ENCODE assay signal across 10 cellular contexts in the genomic region with DNA sequence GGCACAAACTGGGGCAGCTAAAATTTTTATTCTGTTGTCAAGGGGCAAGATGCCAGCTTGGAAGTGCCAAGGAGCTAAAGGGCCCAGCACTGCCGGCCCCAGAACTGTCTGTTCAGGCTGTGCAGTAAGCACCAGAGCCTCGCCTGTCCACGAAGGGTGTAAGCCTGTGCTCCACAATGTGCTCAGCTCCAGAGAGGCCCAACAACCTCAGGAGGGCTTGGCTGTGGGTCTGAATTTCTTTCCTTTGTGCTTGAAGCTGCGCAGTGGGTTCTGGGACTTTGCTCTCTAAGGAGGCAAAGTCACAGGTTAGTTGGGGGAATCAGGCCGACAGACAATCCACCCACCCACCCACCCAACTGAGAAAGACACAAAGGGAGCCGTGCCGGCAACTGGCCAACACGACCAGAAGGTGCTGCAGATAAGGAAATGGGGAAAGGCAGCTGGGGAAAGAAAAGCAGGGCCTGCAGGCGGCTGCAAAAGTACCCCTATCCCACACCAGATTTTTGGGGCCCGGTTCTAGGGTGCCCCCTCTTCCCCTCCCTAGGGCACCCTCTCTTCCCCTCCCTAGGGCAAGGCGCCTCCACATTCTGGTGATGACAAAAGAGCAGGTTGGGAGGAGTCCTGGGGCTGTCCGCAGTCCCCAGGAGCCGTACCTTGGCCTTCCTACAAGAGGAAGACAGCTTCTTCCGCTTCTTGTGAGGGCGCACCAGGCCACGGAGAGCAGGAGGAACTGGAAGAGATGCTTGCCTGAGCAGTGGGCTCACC. TPM values are rescaled to one million over a fixed set of nuclear protein-coding genes. Genes with fewer than 3 reads are reported as not detected.
DNase-seq lines count a peak whose midpoint lies in the region; ATAC-seq, FAIRE-seq and TF ChIP-seq lines count a peak whose summit lies in the region.
"Had no signal": no experiment of that assay in that cellular context is flagged by ENCODE, and none has a peak within 500 bp of the region (broad histone marks: within the 10 kb centered on the region; RNA-seq: fewer than 3 reads in every experiment).

No MANE protein-coding gene starts in this region.

- H3K4me3 ChIP-seq in HEK293 (ENCODE audit: low read depth, low read length), result no peak overlapping the region
- H3K4me3 ChIP-seq in naive thymus-derived CD4-positive, alpha-beta T cell (ENCODE audit: low read length), result no peak overlapping the region

- H3K27ac Mint-ChIP-seq in activated B cell treated with CpG ODN at 0.5 μM for 24 hours, result peak overlapping the region; percentile 50
- peak overlapping the region in 8 of 9 donors; percentile 22 to 83 (median 45) for H3K27ac Mint-ChIP-seq in naive thymus-derived CD4-positive, alpha-beta T cell

- H3K9me3 Mint-ChIP-seq in activated B cell treated with CpG ODN at 0.5 μM for 24 hours, result no peaks in the 10 kb centered on the region
- H3K9me3 Mint-ChIP-seq in naive thymus-derived CD4-positive, alpha-beta T cell, result no peaks in the 10 kb centered on the region

- TF ChIP-seq POLR2A in H54 (IDR thresholded peaks at IDR 0.05; ENCODE audit: low read depth, low read length), result no peak

- ATAC-seq in GM18517 (IDR thresholded peaks at IDR 0.05; ENCODE audit: unreplicated experiment) (peak; percentile 39), activated B cell treated with CpG ODN at 0.5 μM for 24 hours (ENCODE audit: low read depth) (peak; percentile 35)
- peak; percentile 27 for ATAC-seq in naive thymus-derived CD4-positive, alpha-beta T cell

- peaks cover 13 to 74% of the 10 kb centered on the region in 2 experiments for H3K36me3 ChIP-seq in HEK293 (ENCODE audit: control insufficient read depth in 2 of 2, insufficient read depth in 1 of 2, low read length in 2 of 2)
- H3K36me3 ChIP-seq in naive thymus-derived CD4-positive, alpha-beta T cell (ENCODE audit: control insufficient read depth in 2 of 3, insufficient read depth in 3 of 3, low read length in 3 of 3), result peaks cover 14 to 72% (median 38%) of the 10 kb centered on the region in 3 experiments

- TF ChIP-seq CTCF in HEK293 (tag by site-specific recombination; IDR thresholded peaks at IDR 0.05) (no peak), activated B cell treated with CpG ODN at 0.5 μM for 24 hours (IDR thresholded peaks at IDR 0.05) (no peak)

- intact Hi-C loops in activated B cell treated with CpG ODN at 0.5 μM for 24 hours (cut with micrococcal nuclease), result loop anchor here (1.0 to 2.0 kb wide), 4 partner anchors 75 to 485 kb away; a partner anchor contains a TSS
- intact Hi-C loops in naive thymus-derived CD4-positive, alpha-beta T cell (cut with micrococcal nuclease), result loop anchor here (1.0 to 2.0 kb wide), 5 partner anchors 75 to 325 kb away; a partner anchor contains a TSS

- no peaks in the 10 kb centered on the region; the same call in 1 of the 2 replicates for H3K4me1 ChIP-seq in HEK293 (ENCODE audit: control insufficient read depth, insufficient read depth, low read length)
- H3K4me1 ChIP-seq in naive thymus-derived CD4-positive, alpha-beta T cell (ENCODE audit: control insufficient read depth in 2 of 2, insufficient read depth in 2 of 2, low read length in 2 of 2), result no peaks in the 10 kb centered on the region

- H3K36me3 Mint-ChIP-seq in activated B cell treated with CpG ODN at 0.5 μM for 24 hours (ENCODE audit: low read depth), result peaks cover 73% of the 10 kb centered on the region
- H3K36me3 Mint-ChIP-seq in naive thymus-derived CD4-positive, alpha-beta T cell, result peaks cover 7 to 39% (median 16%) of the 10 kb centered on the region in 5 donors

- no peak for FAIRE-seq in H54 (lab: Jason Lieb, UNC)

- no peak overlapping the region for H3K27ac ChIP-seq in HEK293 (ENCODE audit: extremely low read depth, low read depth, low read length)
- peak overlapping the region; percentile 34 for H3K27ac ChIP-seq in naive thymus-derived CD4-positive, alpha-beta T cell (ENCODE audit: low read depth, low read length)
- H3K27ac ChIP-seq: epithelial cell of prostate had no signal

- no peak overlapping the region for H3K4me3 Mint-ChIP-seq in activated B cell treated with CpG ODN at 0.5 μM for 24 hours
- no peak overlapping the region for H3K4me3 Mint-ChIP-seq in naive thymus-derived CD4-positive, alpha-beta T cell

- no peaks in the 10 kb centered on the region for H3K9me3 ChIP-seq in HEK293 (ENCODE audit: control insufficient read depth, insufficient read depth, low read depth, low read length)
- no peaks in the 10 kb centered on the region for H3K9me3 ChIP-seq in naive thymus-derived CD4-positive, alpha-beta T cell (ENCODE audit: control insufficient read depth in 2 of 3, low read length in 3 of 3)

- H3K27me3 Mint-ChIP-seq in activated B cell treated with CpG ODN at 0.5 μM for 24 hours, result no peaks in the 10 kb centered on the region
- H3K27me3 Mint-ChIP-seq in naive thymus-derived CD4-positive, alpha-beta T cell, result no peaks in the 10 kb centered on the region

- CTCF ChIA-PET in HEK293 (lab: Yijun Ruan, JAX), result interaction anchor here (0.6 to 2.1 kb wide), 19 partner anchors 8 to 546 kb away, joined by 3 to 17 read pairs (median 4); a partner anchor contains a TSS
- CTCF ChIA-PET in activated B cell treated with CpG ODN at 0.5 μM for 24 hours (lab: Charles Lee), result interaction anchor here (0.6 to 3.1 kb wide), 18 partner anchors 8 to 571 kb away, joined by 3 to 23 read pairs (median 4); a partner anchor contains a TSS
- CTCF ChIA-PET in naive thymus-derived CD4-positive, alpha-beta T cell (lab: Charles Lee), result interaction anchor here (0.6 to 5.1 kb wide), 17 partner anchors 9 to 608 kb away, joined by 3 to 27 read pairs (median 3); a partner anchor contains a TSS

- no peak for DNase-seq in activated B cell treated with CpG ODN at 0.5 μM for 24 hours
- no peak for DNase-seq in naive thymus-derived CD4-positive, alpha-beta T cell
- DNase-seq in amygdala (lab: John Stamatoyannopoulos, UW), result no peak
- no peak for DNase-seq in H54 (ENCODE audit: insufficient read length, low spot score)
- no peak for DNase-seq in NOMO-1 treated with dmso at 0.1 percent for 144 hours (lab: John Stamatoyannopoulos, UW; ENCODE audit: unreplicated experiment)
- no peak for DNase-seq in A172 (ENCODE audit: low spot score)

- POLR2A ChIA-PET in HEK293 (lab: Yijun Ruan, JAX) (interaction anchor here (0.7 to 2.6 kb wide), 9 partner anchors 8 to 351 kb away, joined by 3 to 34 read pairs (median 5); a partner anchor contains a TSS), activated B cell treated with CpG ODN at 0.5 μM for 24 hours (lab: Charles Lee) (interaction anchor here (0.5 to 2.4 kb wide), 6 partner anchors 8 to 281 kb away, joined by 3 to 17 read pairs (median 5); a partner anchor contains a TSS)
- POLR2A ChIA-PET in naive thymus-derived CD4-positive, alpha-beta T cell (lab: Charles Lee), result interaction anchor here (1.2 to 2.8 kb wide), 6 partner anchors 8 to 282 kb away, joined by 4 to 19 read pairs (median 8); a partner anchor contains a TSS

- no peaks in the 10 kb centered on the region for H3K27me3 ChIP-seq in naive thymus-derived CD4-positive, alpha-beta T cell (ENCODE audit: control insufficient read depth in 2 of 2, insufficient read depth in 2 of 2, low read length in 2 of 2)

- H3K4me1 Mint-ChIP-seq in activated B cell treated with CpG ODN at 0.5 μM for 24 hours, result no peaks in the 10 kb centered on the region
- peaks cover 5 to 20% (median 11%) of the 10 kb centered on the region in 7 donors for H3K4me1 Mint-ChIP-seq in naive thymus-derived CD4-positive, alpha-beta T cell

TF ChIP-seq in HEK293, 187 proteins besides CTCF, POLR2A, EP300 and RAD21 (continues in another document):
- TF ChIP-seq ZNF2 (tag by site-specific recombination; IDR thresholded peaks at IDR 0.05) (0 out of 2 replicates have a peak, but pooled peaks have one; percentile 3), ZEB2 (tag by site-specific recombination; IDR thresholded peaks at IDR 0.05) (no peak), ZNF707 (tag by site-specific recombination; IDR thresholded peaks at IDR 0.05) (no peak), ZNF626 (tag by site-specific recombination; IDR thresholded peaks at IDR 0.05) (no peak), ZNF391 (tag by site-specific recombination; IDR thresholded peaks at IDR 0.05; ENCODE audit: borderline replicate concordance, low read depth) (no peak), ZNF544 (tag by site-specific recombination; IDR thresholded peaks at IDR 0.05) (no peak), ZNF600 (tag by site-specific recombination; IDR thresholded peaks at IDR 0.05) (0 out of 2 replicates have a peak, but pooled peaks have one; percentile 4), ZBTB17 (tag by site-specific recombination; IDR thresholded peaks at IDR 0.05) (0 out of 2 replicates have a peak, but pooled peaks have one; percentile 40)
- TF ChIP-seq, protein P1, sequence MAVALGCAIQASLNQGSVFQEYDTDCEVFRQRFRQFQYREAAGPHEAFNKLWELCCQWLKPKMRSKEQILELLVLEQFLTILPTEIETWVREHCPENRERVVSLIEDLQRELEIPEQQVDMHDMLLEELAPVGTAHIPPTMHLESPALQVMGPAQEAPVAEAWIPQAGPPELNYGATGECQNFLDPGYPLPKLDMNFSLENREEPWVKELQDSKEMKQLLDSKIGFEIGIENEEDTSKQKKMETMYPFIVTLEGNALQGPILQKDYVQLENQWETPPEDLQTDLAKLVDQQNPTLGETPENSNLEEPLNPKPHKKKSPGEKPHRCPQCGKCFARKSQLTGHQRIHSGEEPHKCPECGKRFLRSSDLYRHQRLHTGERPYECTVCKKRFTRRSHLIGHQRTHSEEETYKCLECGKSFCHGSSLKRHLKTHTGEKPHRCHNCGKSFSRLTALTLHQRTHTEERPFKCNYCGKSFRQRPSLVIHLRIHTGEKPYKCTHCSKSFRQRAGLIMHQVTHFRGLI (tag by site-specific recombination; IDR thresholded peaks at IDR 0.05), result peak; percentile 8; the same call in 1 of the 2 replicates

RNA-seq across cellular contexts. Expression of a gene that starts 7.7 kb away (rescaled TPM):
- 92.6 and 99.7 TPM in 2 replicates for total RNA-seq in activated B cell treated with CpG ODN at 0.5 μM for 24 hours
- 100 to 1,000 TPM in 2 of 5 experiments, 10 to 100 TPM in 3; 82.8 to 124 (median 100.0) TPM for total RNA-seq in naive thymus-derived CD4-positive, alpha-beta T cell
- 10 to 100 TPM; 43.6 to 65.1 TPM for polyA plus RNA-seq in naive thymus-derived CD4-positive, alpha-beta T cell
- 174 and 175 TPM in 2 replicates for total RNA-seq in A172 (2014; rRNA removed; shearing (Covaris generic))

RNA-seq across cellular contexts. Expression of a gene that starts 16.1 kb away (rescaled TPM):
- total RNA-seq in activated B cell treated with CpG ODN at 0.5 μM for 24 hours, result 61.7 and 70.1 TPM in 2 replicates
- total RNA-seq in naive thymus-derived CD4-positive, alpha-beta T cell, result 10 to 100 TPM; 70.0 to 98.5 (median 95.3) TPM
- polyA plus RNA-seq in naive thymus-derived CD4-positive, alpha-beta T cell, result 10 to 100 TPM; 61.6 to 93.7 TPM
- 141 and 265 TPM in 2 replicates for total RNA-seq in A172 (2014; rRNA removed; shearing (Covaris generic))

RNA-seq across cellular contexts. Expression of a gene that starts 24.8 kb away (rescaled TPM):
- not detected in 2 replicates for total RNA-seq in activated B cell treated with CpG ODN at 0.5 μM for 24 hours
- under 1 TPM in 4 of 5 experiments, not detected in 1; 0.11 to 0.32 (median 0.21) TPM for total RNA-seq in naive thymus-derived CD4-positive, alpha-beta T cell
- polyA plus RNA-seq in naive thymus-derived CD4-positive, alpha-beta T cell, result not detected
- total RNA-seq in A172 (2014; rRNA removed; shearing (Covaris generic)), result not detected in 2 replicates
- total RNA-seq: myocyte had no signal

RNA-seq across cellular contexts. Expression of a gene that starts 40.5 kb away (rescaled TPM):
- total RNA-seq in activated B cell treated with CpG ODN at 0.5 μM for 24 hours, result 79.5 and 81.7 TPM in 2 replicates
- total RNA-seq in naive thymus-derived CD4-positive, alpha-beta T cell, result 100 to 1,000 TPM in 1 of 5 experiments, 10 to 100 TPM in 4; 43.1 to 122 (median 66.3) TPM
- polyA plus RNA-seq in naive thymus-derived CD4-positive, alpha-beta T cell, result 10 to 100 TPM; 20.3 to 25.0 TPM
- total RNA-seq in A172 (2014; rRNA removed; shearing (Covaris generic)), result 84.1 and 84.9 TPM in 2 replicates
